ENCODE assay signal across 10 cellular contexts in genomic region chr7:3722396-3722846, GRCh38.
DNase-seq lines count a peak whose midpoint lies in the region; ATAC-seq and TF ChIP-seq lines count a peak whose summit lies in the region.
"Had no signal": no experiment of that assay in that cellular context is flagged by ENCODE, and none has a peak within 500 bp of the region (broad histone marks: within the 10 kb centered on the region; RNA-seq: fewer than 3 reads in every experiment).

No MANE protein-coding gene starts in this region.

- TF ChIP-seq CTCF in nephron (IDR thresholded peaks at IDR 0.05; ENCODE audit: unreplicated experiment in 3 of 3), result peak in 2 of 3 experiments; percentile 30 to 44
- no peak for TF ChIP-seq CTCF in CD14-positive monocyte (IDR thresholded peaks at IDR 0.05)

- no peak overlapping the region for H3K27ac Mint-ChIP-seq in nephron
- H3K27ac Mint-ChIP-seq in CD14-positive monocyte, result no peak overlapping the region
- H3K27ac Mint-ChIP-seq: activated naive CD4-positive, alpha-beta T cell treated with anti-CD3 and anti-CD28 coated beads, Interleukin-2, amount 50 U/mL, for 24 hours had no signal

- H3K4me3 Mint-ChIP-seq in nephron (no peak overlapping the region), CD14-positive monocyte (no peak overlapping the region)
- H3K4me3 Mint-ChIP-seq: activated naive CD4-positive, alpha-beta T cell treated with anti-CD3 and anti-CD28 coated beads, Interleukin-2, amount 50 U/mL, for 24 hours had no signal

- H3K4me1 Mint-ChIP-seq in nephron (peaks cover 16% of the 10 kb centered on the region), CD14-positive monocyte (no peaks in the 10 kb centered on the region)
- H3K4me1 Mint-ChIP-seq: activated naive CD4-positive, alpha-beta T cell treated with anti-CD3 and anti-CD28 coated beads, Interleukin-2, amount 50 U/mL, for 24 hours had no signal

- intact Hi-C loops in CD14-positive monocyte (cut with micrococcal nuclease), result no loop called here

- H3K36me3 Mint-ChIP-seq in nephron (ENCODE audit: low read depth), result no peaks in the 10 kb centered on the region
- no peaks in the 10 kb centered on the region for H3K36me3 Mint-ChIP-seq in CD14-positive monocyte
- H3K36me3 Mint-ChIP-seq: activated naive CD4-positive, alpha-beta T cell treated with anti-CD3 and anti-CD28 coated beads, Interleukin-2, amount 50 U/mL, for 24 hours had no signal

- H3K9me3 Mint-ChIP-seq in nephron (no peaks in the 10 kb centered on the region), CD14-positive monocyte (peaks cover 0 to 3% (median 0%) of the 10 kb centered on the region in 7 donors)
- H3K9me3 Mint-ChIP-seq: activated naive CD4-positive, alpha-beta T cell treated with anti-CD3 and anti-CD28 coated beads, Interleukin-2, amount 50 U/mL, for 24 hours had no signal

- H3K27me3 Mint-ChIP-seq in nephron (ENCODE audit: low read depth), result peaks cover 8% of the 10 kb centered on the region
- H3K27me3 Mint-ChIP-seq in CD14-positive monocyte (ENCODE audit: low read depth in 3 of 3), result peaks cover 0 to 1% (median 0%) of the 10 kb centered on the region in 3 donors
- H3K27me3 Mint-ChIP-seq: activated naive CD4-positive, alpha-beta T cell treated with anti-CD3 and anti-CD28 coated beads, Interleukin-2, amount 50 U/mL, for 24 hours had no signal

- DNase-seq in COR-L47 (lab: John Stamatoyannopoulos, UW) (peak; percentile 93), NCI-H460 (ENCODE audit: extremely low read depth, low read depth) (peak; percentile 20), dermis blood vessel endothelial cell (peak; percentile 7), CD14-positive monocyte (ENCODE audit: low spot score) (no peak), HuH-7 (ENCODE audit: low spot score) (no peak)

- ATAC-seq in HG03280 (IDR thresholded peaks at IDR 0.05; ENCODE audit: unreplicated experiment), result no peak
- no peak for ATAC-seq in GM21737 (IDR thresholded peaks at IDR 0.05; ENCODE audit: unreplicated experiment)
- ATAC-seq: GM12878 had no signal

Comparison
In these comparisons a context has a peak if more than half of its experiments do, and no peak if none do; other contexts are left out.
1. DNase-seq: peak in COR-L47 (single experiment), NCI-H460 (single experiment) and dermis blood vessel endothelial cell (single experiment); none in CD14-positive monocyte (single experiment) and HuH-7 (single experiment).